ENCODE assay signal across 8 cellular contexts in the genomic region with DNA sequence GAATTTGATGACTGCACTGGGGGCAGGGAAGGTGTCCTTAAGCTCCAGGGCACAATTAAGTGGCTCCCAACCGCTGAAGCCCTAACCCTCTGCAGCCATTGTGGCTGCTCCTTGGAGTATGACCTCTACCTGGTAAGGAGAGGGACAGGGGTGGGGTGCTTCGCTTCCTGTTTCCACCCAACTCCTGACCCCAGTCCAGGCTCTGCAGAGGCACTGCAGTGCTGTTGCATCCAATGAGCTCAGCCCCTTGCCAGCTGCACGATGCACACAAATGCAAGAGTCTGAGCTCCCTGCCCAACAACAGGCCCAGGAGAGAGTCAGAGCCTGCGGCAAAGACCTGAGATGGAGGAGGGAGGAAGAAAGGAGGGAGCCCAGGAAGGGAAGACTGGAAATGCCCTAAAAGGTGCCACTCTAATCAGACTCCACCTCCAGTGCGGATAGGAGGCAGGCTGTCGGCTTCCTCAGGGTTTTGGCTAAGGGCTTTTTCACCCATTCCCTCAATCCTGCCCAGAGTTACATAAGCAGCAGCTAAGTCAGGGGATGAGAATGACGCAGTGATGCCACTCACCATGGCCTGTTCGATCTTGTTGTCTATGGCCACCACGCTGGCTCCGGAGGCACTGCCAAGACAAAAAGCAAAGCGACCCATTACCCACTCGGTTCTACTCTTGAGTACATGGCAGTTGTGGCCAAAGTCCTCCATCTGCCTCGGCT.
A peak's percentile ranks its signal among the peaks of the same experiment; 100 is the strongest.
DNase-seq lines count a peak whose midpoint lies in the region; ATAC-seq and TF ChIP-seq lines count a peak whose summit lies in the region.

No MANE protein-coding gene starts in this region.

- peaks cover 0 to 25% (median 16%) of the 10 kb centered on the region in 9 donors for H3K36me3 ChIP-seq in heart left ventricle

- WGBS in heart left ventricle, 4 donors, result 33 to 59% (median 42%) methylated on average over 12 to 13 of the region's 13 CpGs

- H3K27ac Mint-ChIP-seq in stimulated activated naive CD8-positive, alpha-beta T cell treated with anti-CD3 and anti-CD28 coated beads, Interleukin-15, amount 100 ng/mL, for 72 hours, result peak overlapping the region; percentile 98 to 99

- H3K27me3 ChIP-seq in heart left ventricle, result peaks cover 0 to 9% (median 0%) of the 10 kb centered on the region in 9 donors

- peak overlapping the region; percentile 95 for H3K4me3 Mint-ChIP-seq in stimulated activated naive CD8-positive, alpha-beta T cell treated with anti-CD3 and anti-CD28 coated beads, Interleukin-15, amount 100 ng/mL, for 72 hours

- no peaks in the 10 kb centered on the region for H3K9me3 ChIP-seq in heart left ventricle

- ATAC-seq in heart left ventricle, result no peak
- no peak for ATAC-seq in Right ventricle myocardium superior (ENCODE audit: poor library complexity)
- ATAC-seq in stimulated activated naive CD8-positive, alpha-beta T cell treated with anti-CD3 and anti-CD28 coated beads, Interleukin-15, amount 100 ng/mL, for 72 hours, result no peak
- ATAC-seq in GM21360 (IDR thresholded peaks at IDR 0.05; ENCODE audit: unreplicated experiment), result no peak

- H3K27me3 Mint-ChIP-seq in stimulated activated naive CD8-positive, alpha-beta T cell treated with anti-CD3 and anti-CD28 coated beads, Interleukin-15, amount 100 ng/mL, for 72 hours, result no peaks in the 10 kb centered on the region

- no peak for TF ChIP-seq CTCF in heart left ventricle (IDR thresholded peaks at IDR 0.05)

- peak overlapping the region; percentile 89 to 99 (median 93) for H3K27ac ChIP-seq in heart left ventricle
- peak overlapping the region; percentile 94 for H3K27ac ChIP-seq in angular gyrus (ENCODE audit: low read depth, low read length)

- H3K9me3 Mint-ChIP-seq in stimulated activated naive CD8-positive, alpha-beta T cell treated with anti-CD3 and anti-CD28 coated beads, Interleukin-15, amount 100 ng/mL, for 72 hours, result no peaks in the 10 kb centered on the region

- DNase-seq in heart left ventricle, result no peak
- no peak for DNase-seq in Right ventricle myocardium superior
- DNase-seq in islet precursor cell, result peak; percentile 65
- DNase-seq in stimulated activated naive CD8-positive, alpha-beta T cell treated with anti-CD3 and anti-CD28 coated beads, Interleukin-15, amount 100 ng/mL, for 72 hours, result no peak
- no peak for DNase-seq in MV-4-11 (lab: John Stamatoyannopoulos, UW)
- no peak for DNase-seq in activated gamma-delta T cell (lab: John Stamatoyannopoulos, UW)

- H3K4me3 ChIP-seq in heart left ventricle, result peak overlapping the region; percentile 46 to 95 (median 75)

- H3K4me1 Mint-ChIP-seq in stimulated activated naive CD8-positive, alpha-beta T cell treated with anti-CD3 and anti-CD28 coated beads, Interleukin-15, amount 100 ng/mL, for 72 hours, result peaks cover 75% of the 10 kb centered on the region

- intact Hi-C loops in heart left ventricle (cut with DNase I), result loop anchor here in 8 of 10 donors (2.0 to 5.0 kb wide), 7 partner anchors 38 to 177 kb away; a partner anchor contains a TSS
- intact Hi-C loops in Right ventricle myocardium superior (cut with DNase I), result loop anchor here (5.0 kb wide), 1 partner anchor 57 kb away; no protein-coding TSS in a partner anchor

- H3K4me1 ChIP-seq in heart left ventricle, result peaks cover 0 to 63% (median 11%) of the 10 kb centered on the region in 12 donors

- no peak for TF ChIP-seq POLR2A in heart left ventricle (IDR thresholded peaks at IDR 0.05)
